In genomic region chr14:68543516-68543915, GRCh38 we compare ENCODE assay signal across 18 cellular contexts.
DNase-seq lines count a peak whose midpoint lies in the region; ATAC-seq and TF ChIP-seq lines count a peak whose summit lies in the region.
"Had no signal": no experiment of that assay in that cellular context is flagged by ENCODE, and none has a peak within 500 bp of the region (broad histone marks: within the 10 kb centered on the region; RNA-seq: fewer than 3 reads in every experiment).

No MANE protein-coding gene starts in this region.

- no peak for TF ChIP-seq POLR2A in suprapubic skin (IDR thresholded peaks at IDR 0.05)

- H3K9ac ChIP-seq in mammary epithelial cell (ENCODE audit: insufficient read depth, low read length), result peak overlapping the region; percentile 21
- no peak overlapping the region for H3K9ac ChIP-seq in muscle layer of colon (ENCODE audit: low read length)

- H3K27ac Mint-ChIP-seq in activated CD8-positive, alpha-beta T cell treated with anti-CD3 and anti-CD28 coated beads for 36 hours, result no peak overlapping the region
- H3K27ac Mint-ChIP-seq: activated naive CD4-positive, alpha-beta T cell treated with anti-CD3 and anti-CD28 coated beads, Interleukin-2, amount 10 ng/mL, durations not matched to agents 7 days and 5 days had no signal

- H3K79me2 ChIP-seq in mammary epithelial cell (ENCODE audit: insufficient read depth, low read length), result peaks cover 3% of the 10 kb centered on the region

- H3K27me3 Mint-ChIP-seq in activated CD8-positive, alpha-beta T cell treated with anti-CD3 and anti-CD28 coated beads for 36 hours, result no peaks in the 10 kb centered on the region

- dilution Hi-C loops in mammary epithelial cell (cut with HindIII; ENCODE audit: low sequenced_read_pairs), result no loop called here

- no peak overlapping the region for H3K4me2 ChIP-seq in mammary epithelial cell (ENCODE audit: insufficient read depth, low read depth, low read length)

- H3K4me3 ChIP-seq in mammary epithelial cell (replicated peaks in 1 of 3; ENCODE audit: insufficient read depth in 1 of 3, low read depth in 2 of 3, low read length in 3 of 3), result no peak overlapping the region
- no peak overlapping the region for H3K4me3 ChIP-seq in muscle layer of colon (ENCODE audit: low read depth in 1 of 2, low read length in 2 of 2)
- no peak overlapping the region for H3K4me3 ChIP-seq in suprapubic skin
- H3K4me3 ChIP-seq: cardiac muscle cell had no signal

- no TSS peak for BruUV-seq in mammary epithelial cell (replicated peaks; lab: Mats Ljungman, UMichigan)

- H4K20me1 ChIP-seq in mammary epithelial cell (ENCODE audit: insufficient read depth, low read length), result no peaks in the 10 kb centered on the region

- H3K27ac ChIP-seq in mammary epithelial cell (ENCODE audit: insufficient read depth, low read depth, low read length), result peak overlapping the region; percentile 98
- H3K27ac ChIP-seq in muscle layer of colon (ENCODE audit: low read depth, low read length), result peak overlapping the region; percentile 64
- H3K27ac ChIP-seq in suprapubic skin, result peak overlapping the region; percentile 98
- H3K27ac ChIP-seq: cardiac muscle cell had no signal

- DNase-seq in MV-4-11 (lab: John Stamatoyannopoulos, UW) (peak; percentile 29), mammary epithelial cell (no peak), suprapubic skin (ENCODE audit: low spot score in 2 of 2) (peak in 1 of 2 donors; percentile 52), superior temporal gyrus (ENCODE audit: extremely low spot score) (no peak), GM03348 (ENCODE audit: low spot score) (no peak)
- DNase-seq in effector CD8-positive, alpha-beta T cell (lab: John Stamatoyannopoulos, UW), result no peak
- DNase-seq in activated CD8-positive, alpha-beta T cell treated with anti-CD3 and anti-CD28 coated beads for 36 hours, result no peak
- DNase-seq: activated CD4-positive, alpha-beta T cell treated with anti-CD3 and anti-CD28 coated beads for 4 hours; activated naive CD4-positive, alpha-beta T cell treated with anti-CD3 and anti-CD28 coated beads, Interleukin-2, amount 10 ng/mL, durations not matched to agents 7 days and 5 days; DMS53; glutamatergic neuron; KG1; NCI-H1417; occipital lobe; SIG-M5; stimulated activated CD4-positive, alpha-beta T cell treated with anti-CD3 and anti-CD28 coated beads, Interleukin-15, amount 100 ng/mL, for 24 hours had no signal

- no peak overlapping the region for H2AFZ ChIP-seq in mammary epithelial cell (ENCODE audit: low read depth, low read length)

- intact Hi-C loops in mammary epithelial cell (cut with micrococcal nuclease), result no loop called here
- intact Hi-C loops in activated CD8-positive, alpha-beta T cell treated with anti-CD3 and anti-CD28 coated beads for 36 hours (cut with micrococcal nuclease), result no loop called here

- TF ChIP-seq EP300 in suprapubic skin (IDR thresholded peaks at IDR 0.05), result no peak

- no peaks in the 10 kb centered on the region for H3K36me3 Mint-ChIP-seq in activated CD8-positive, alpha-beta T cell treated with anti-CD3 and anti-CD28 coated beads for 36 hours (ENCODE audit: low read depth)
- H3K36me3 Mint-ChIP-seq: activated naive CD4-positive, alpha-beta T cell treated with anti-CD3 and anti-CD28 coated beads, Interleukin-2, amount 10 ng/mL, durations not matched to agents 7 days and 5 days had no signal

- peaks cover 62% of the 10 kb centered on the region for H3K4me1 ChIP-seq in mammary epithelial cell (ENCODE audit: insufficient read depth, low read length)
- peaks cover 70% of the 10 kb centered on the region for H3K4me1 ChIP-seq in muscle layer of colon (ENCODE audit: insufficient read depth, low read length)
- H3K4me1 ChIP-seq in suprapubic skin, result peaks cover 67% of the 10 kb centered on the region

- CTCF ChIA-PET in mammary epithelial cell (lab: Charles Lee; ENCODE audit: low non-redundant PET), result no interaction called here
- CTCF ChIA-PET in activated CD8-positive, alpha-beta T cell treated with anti-CD3 and anti-CD28 coated beads for 36 hours (lab: Charles Lee), result no interaction called here

- 91% methylated on average over 3 of the region's 3 CpGs for WGBS in mammary epithelial cell (ENCODE audit: low coverage, missing lambda C conversion rate)
- 61% methylated on average over 3 of the region's 3 CpGs for WGBS in suprapubic skin

- no peak for TF ChIP-seq CTCF in mammary epithelial cell (conservative IDR thresholded peaks at IDR 0.05 in 1 of 2, IDR thresholded peaks at IDR 0.05 in 1 of 2; ENCODE audit: extremely low read depth in 1 of 2, insufficient read depth in 1 of 2, low read depth in 1 of 2, low read length in 2 of 2)
- TF ChIP-seq CTCF in suprapubic skin (IDR thresholded peaks at IDR 0.05), result no peak
- TF ChIP-seq CTCF in activated CD8-positive, alpha-beta T cell treated with anti-CD3 and anti-CD28 coated beads for 36 hours (IDR thresholded peaks at IDR 0.05), result no peak

- no peaks in the 10 kb centered on the region for H3K9me3 ChIP-seq in mammary epithelial cell (replicated peaks; ENCODE audit: insufficient read depth, low read length)
- no peaks in the 10 kb centered on the region for H3K9me3 ChIP-seq in muscle layer of colon (ENCODE audit: low read length)
- no peaks in the 10 kb centered on the region for H3K9me3 ChIP-seq in suprapubic skin

- H3K27me3 ChIP-seq in mammary epithelial cell (ENCODE audit: insufficient read depth, low read length) (no peaks in the 10 kb centered on the region), muscle layer of colon (ENCODE audit: control insufficient read depth in 1 of 2, insufficient read depth in 2 of 2, low read length in 2 of 2) (no peaks in the 10 kb centered on the region), suprapubic skin (no peaks in the 10 kb centered on the region)
- H3K27me3 ChIP-seq: cardiac muscle cell had no signal

- peaks cover 6% of the 10 kb centered on the region for H3K4me1 Mint-ChIP-seq in activated CD8-positive, alpha-beta T cell treated with anti-CD3 and anti-CD28 coated beads for 36 hours (ENCODE audit: low read depth)
- H3K4me1 Mint-ChIP-seq: activated naive CD4-positive, alpha-beta T cell treated with anti-CD3 and anti-CD28 coated beads, Interleukin-2, amount 10 ng/mL, durations not matched to agents 7 days and 5 days had no signal

- H3K36me3 ChIP-seq in mammary epithelial cell (ENCODE audit: insufficient read depth, low read length), result no peaks in the 10 kb centered on the region
- no peaks in the 10 kb centered on the region for H3K36me3 ChIP-seq in muscle layer of colon (ENCODE audit: insufficient read depth, low read length)
- no peaks in the 10 kb centered on the region for H3K36me3 ChIP-seq in suprapubic skin
- H3K36me3 ChIP-seq: cardiac muscle cell had no signal

- H3K4me3 Mint-ChIP-seq in activated CD8-positive, alpha-beta T cell treated with anti-CD3 and anti-CD28 coated beads for 36 hours, result no peak overlapping the region
- H3K4me3 Mint-ChIP-seq: activated naive CD4-positive, alpha-beta T cell treated with anti-CD3 and anti-CD28 coated beads, Interleukin-2, amount 10 ng/mL, durations not matched to agents 7 days and 5 days had no signal

- H3K9me3 Mint-ChIP-seq in activated CD8-positive, alpha-beta T cell treated with anti-CD3 and anti-CD28 coated beads for 36 hours, result no peaks in the 10 kb centered on the region
- H3K9me3 Mint-ChIP-seq: activated naive CD4-positive, alpha-beta T cell treated with anti-CD3 and anti-CD28 coated beads, Interleukin-2, amount 10 ng/mL, durations not matched to agents 7 days and 5 days had no signal

- in situ Hi-C loops in mammary epithelial cell (cut with MboI; ENCODE audit: low sequenced_read_pairs in 2 of 2), result loop anchor here in 1 of 2 donors (25.0 kb wide), 2 partner anchors 244 to 606 kb away; partner anchors contain the start of gene ZFP36L1

- POLR2A ChIA-PET in activated CD8-positive, alpha-beta T cell treated with anti-CD3 and anti-CD28 coated beads for 36 hours (lab: Charles Lee), result no interaction called here

- no peak for ATAC-seq in activated CD8-positive, alpha-beta T cell treated with anti-CD3 and anti-CD28 coated beads for 36 hours
